1 cellular context compared by ENCODE assay signal in genomic region chr5:113488645-113489184, GRCh38.
TF ChIP-seq lines count a peak whose summit lies in the region.

No MANE protein-coding gene starts in this region.

TF ChIP-seq in HCT116, 20 proteins besides CTCF, POLR2A, EP300 and RAD21 (continued from another document):
- TF ChIP-seq ATF3 (IDR thresholded peaks at IDR 0.05) (no peak), ZFX (IDR thresholded peaks at IDR 0.05) (no peak), EGR1 (IDR thresholded peaks at IDR 0.05; ENCODE audit: low read depth) (no peak), JUND (IDR thresholded peaks at IDR 0.05) (no peak), ELF1 (IDR thresholded peaks at IDR 0.05; ENCODE audit: borderline replicate concordance, low read depth) (no peak), MAX (IDR thresholded peaks at IDR 0.05) (no peak)
